1 cellular context compared by ENCODE assay signal in genomic region chr1:160670701-160671100, GRCh38.
TF ChIP-seq lines count a peak whose summit lies in the region.

No MANE protein-coding gene starts in this region.

TF ChIP-seq in H1, 55 proteins besides CTCF, POLR2A, EP300 and RAD21:
- no peak for TF ChIP-seq SRF (IDR thresholded peaks at IDR 0.05; ENCODE audit: low read depth, low read length)
- TF ChIP-seq TEAD4 (IDR thresholded peaks at IDR 0.05; ENCODE audit: low read depth, low read length) = no peak
- no peak for TF ChIP-seq RBBP5 (IDR thresholded peaks at IDR 0.05; ENCODE audit: borderline replicate concordance, low read depth, low read length)
- no peak for TF ChIP-seq SIN3A (conservative IDR thresholded peaks at IDR 0.05 in 1 of 2, IDR thresholded peaks at IDR 0.05 in 1 of 2; ENCODE audit: low read depth in 1 of 2, low read length in 2 of 2)
- TF ChIP-seq TAF7 (optimal IDR thresholded peaks at IDR 0.05; ENCODE audit: borderline replicate concordance, low read depth, low read length) = no peak
TF ChIP-seq in H1: peak in this region for 0.
